16 cellular contexts compared by ENCODE assay signal in genomic region chrX:110421499-110422455, GRCh38.
DNase-seq lines count a peak whose midpoint lies in the region; ATAC-seq and TF ChIP-seq lines count a peak whose summit lies in the region.
"Had no signal": no experiment of that assay in that cellular context is flagged by ENCODE, and none has a peak within 500 bp of the region (broad histone marks: within the 10 kb centered on the region; RNA-seq: fewer than 3 reads in every experiment).

No MANE protein-coding gene starts in this region.

- H3K9me3 Mint-ChIP-seq in stimulated activated memory B cell treated with anti-CD40 and anti-IgM and Interleukin-4, amounts not matched to agents 10 μg/mL and 1 μg/mL and 100 μg/mL, for 72 hours = no peaks in the 10 kb centered on the region
- H3K9me3 Mint-ChIP-seq: activated T-cell treated with anti-CD3 and anti-CD28 coated beads, Interleukin-2, amount 50 U/mL, for 24 hours had no signal

- H3K4me1 Mint-ChIP-seq in stimulated activated memory B cell treated with anti-CD40 and anti-IgM and Interleukin-4, amounts not matched to agents 10 μg/mL and 1 μg/mL and 100 μg/mL, for 72 hours = no peaks in the 10 kb centered on the region

- H3K9me3 ChIP-seq in HEK293 (ENCODE audit: control insufficient read depth, insufficient read depth, low read depth, low read length) (no peaks in the 10 kb centered on the region), OCI-LY7 (ENCODE audit: low read length) (no peaks in the 10 kb centered on the region)
- H3K9me3 ChIP-seq: HAP-1, neutrophil had no signal

- H3K4me2 ChIP-seq in OCI-LY7 (ENCODE audit: low read length) = no peak overlapping the region
- H3K4me2 ChIP-seq: smooth muscle cell had no signal

- CTCF ChIA-PET in HEK293 (lab: Yijun Ruan, JAX) = interaction anchor here (0.8 to 22.1 kb wide), 7 partner anchors 8 to 260 kb away, joined by 3 to 576 read pairs (median 4); no protein-coding TSS in a partner anchor
- CTCF ChIA-PET in OCI-LY7 (lab: Charles Lee; ENCODE audit: unreplicated experiment) = no interaction called here

- H2AFZ ChIP-seq in OCI-LY7 (ENCODE audit: low read length) = no peak overlapping the region

- H4K20me1 ChIP-seq in OCI-LY7 (ENCODE audit: insufficient read depth, low read length) = no peaks in the 10 kb centered on the region

- H3K79me2 ChIP-seq in OCI-LY7 (ENCODE audit: insufficient read depth, low read depth, low read length) = no peaks in the 10 kb centered on the region

- ATAC-seq in GM18505 (IDR thresholded peaks at IDR 0.05; ENCODE audit: unreplicated experiment) = no peak
- ATAC-seq in GM21360 (IDR thresholded peaks at IDR 0.05; ENCODE audit: unreplicated experiment) = no peak
- no peak for ATAC-seq in stimulated activated memory B cell treated with anti-CD40 and anti-IgM and Interleukin-4, amounts not matched to agents 10 μg/mL and 1 μg/mL and 100 μg/mL, for 72 hours

- TF ChIP-seq POLR2A in GM18505 (IDR thresholded peaks at IDR 0.05; ENCODE audit: borderline replicate concordance, extremely low read depth, insufficient read depth, insufficient read length) = no peak

- no peak overlapping the region for H3K27ac Mint-ChIP-seq in stimulated activated memory B cell treated with anti-CD40 and anti-IgM and Interleukin-4, amounts not matched to agents 10 μg/mL and 1 μg/mL and 100 μg/mL, for 72 hours
- H3K27ac Mint-ChIP-seq: activated T-cell treated with anti-CD3 and anti-CD28 coated beads, Interleukin-2, amount 50 U/mL, for 24 hours had no signal

- BruUV-seq in OCI-LY7 (replicated peaks; lab: Mats Ljungman, UMichigan) = no TSS peak

- H3K4me3 ChIP-seq in HEK293 (ENCODE audit: low read depth, low read length) = no peak overlapping the region
- no peak overlapping the region for H3K4me3 ChIP-seq in OCI-LY7 (ENCODE audit: low read depth, low read length, poor library complexity, severe bottlenecking)
- no peak overlapping the region for H3K4me3 ChIP-seq in fibroblast of the aortic adventitia (ENCODE audit: low read depth, low read length)
- H3K4me3 ChIP-seq: HAP-1, smooth muscle cell had no signal

- no peaks in the 10 kb centered on the region for H3K9me2 ChIP-seq in OCI-LY7 (ENCODE audit: insufficient read depth, low read length)

- TF ChIP-seq CTCF in HEK293 (tag by site-specific recombination; IDR thresholded peaks at IDR 0.05) (0 out of 2 replicates have a peak, but pooled peaks have one; percentile 6), OCI-LY7 (conservative IDR thresholded peaks at IDR 0.05; ENCODE audit: low read length) (0 out of 2 replicates have a peak, but pooled peaks have one; percentile 11), fibroblast of the aortic adventitia (IDR thresholded peaks at IDR 0.05; ENCODE audit: insufficient read depth, low read length) (no peak)

- H3K36me3 ChIP-seq in HEK293 (ENCODE audit: control insufficient read depth in 2 of 2, insufficient read depth in 1 of 2, low read length in 2 of 2) = no peaks in the 10 kb centered on the region
- no peaks in the 10 kb centered on the region for H3K36me3 ChIP-seq in OCI-LY7 (ENCODE audit: insufficient read depth, low read length)
- H3K36me3 ChIP-seq: HAP-1, neutrophil had no signal

- DNase-seq in COR-L47 (lab: John Stamatoyannopoulos, UW) (peak; percentile 11), OCI-LY7 (ENCODE audit: low spot score) (no peak), fibroblast of the aortic adventitia (ENCODE audit: low read depth) (peak; percentile 32)
- no peak for DNase-seq in stimulated activated CD4-positive, alpha-beta T cell treated with anti-CD3 and anti-CD28 coated beads, Interleukin-2, amount 100 ng/mL, for 48 hours
- DNase-seq: activated T-cell treated with anti-CD3 and anti-CD28 coated beads, Interleukin-2, amount 50 U/mL, for 24 hours; NCI-H146; SHP77 treated with DMSO at 0.1 percent for 48 hours; stimulated activated naive CD4-positive, alpha-beta T cell treated with Interleukin-2 at 50 U/mL for 16 hours; T-helper 1 cell had no signal

- H3K27ac ChIP-seq in HEK293 (ENCODE audit: extremely low read depth, low read depth, low read length) (no peak overlapping the region), OCI-LY7 (ENCODE audit: low read depth, low read length, poor library complexity, severe bottlenecking) (no peak overlapping the region)
- H3K27ac ChIP-seq: neutrophil had no signal

- H3K27me3 Mint-ChIP-seq in stimulated activated memory B cell treated with anti-CD40 and anti-IgM and Interleukin-4, amounts not matched to agents 10 μg/mL and 1 μg/mL and 100 μg/mL, for 72 hours = no peaks in the 10 kb centered on the region

- no peaks in the 10 kb centered on the region for H3K36me3 Mint-ChIP-seq in stimulated activated memory B cell treated with anti-CD40 and anti-IgM and Interleukin-4, amounts not matched to agents 10 μg/mL and 1 μg/mL and 100 μg/mL, for 72 hours

- POLR2A ChIA-PET in HEK293 (lab: Yijun Ruan, JAX) (no interaction called here), OCI-LY7 (lab: Charles Lee) (interaction anchor here (0.6 kb wide), 1 partner anchor 378 kb away, joined by 3 read pairs; no protein-coding TSS in a partner anchor)

- no peaks in the 10 kb centered on the region for H3K4me1 ChIP-seq in HEK293 (ENCODE audit: control insufficient read depth, insufficient read depth, low read length)
- no peaks in the 10 kb centered on the region for H3K4me1 ChIP-seq in OCI-LY7 (ENCODE audit: insufficient read depth, low read length, poor library complexity, severe bottlenecking)

- no peak overlapping the region for H3K4me3 Mint-ChIP-seq in stimulated activated memory B cell treated with anti-CD40 and anti-IgM and Interleukin-4, amounts not matched to agents 10 μg/mL and 1 μg/mL and 100 μg/mL, for 72 hours
- H3K4me3 Mint-ChIP-seq: activated T-cell treated with anti-CD3 and anti-CD28 coated beads, Interleukin-2, amount 50 U/mL, for 24 hours had no signal

- intact Hi-C loops in OCI-LY7 (cut with micrococcal nuclease; ENCODE audit: unreplicated experiment) = no loop called here

TF ChIP-seq in HEK293, 187 proteins besides CTCF, POLR2A, EP300 and RAD21:
- TF ChIP-seq PRDM10 (tag by site-specific recombination; IDR thresholded peaks at IDR 0.05) (no peak), ZBTB17 (tag by site-specific recombination; IDR thresholded peaks at IDR 0.05) (no peak), HOXD13 (CRISPR knock-in tag; IDR thresholded peaks at IDR 0.05; ENCODE audit: borderline replicate concordance) (no peak), ZNF707 (tag by site-specific recombination; IDR thresholded peaks at IDR 0.05) (no peak), EGR2 (tag by site-specific recombination; IDR thresholded peaks at IDR 0.05; ENCODE audit: low read depth) (no peak), YY2 (tag by site-specific recombination; IDR thresholded peaks at IDR 0.05) (no peak), GLI4 (tag by site-specific recombination; IDR thresholded peaks at IDR 0.05) (no peak), ZNF16 (tag by site-specific recombination; IDR thresholded peaks at IDR 0.05; ENCODE audit: low read depth) (no peak), ZNF184 (tag by site-specific recombination; IDR thresholded peaks at IDR 0.05) (no peak), ZNF560 (tag by site-specific recombination; IDR thresholded peaks at IDR 0.05; ENCODE audit: borderline replicate concordance) (no peak)

Comparison
In these comparisons a context has a peak if more than half of its experiments do, and no peak if none do; other contexts are left out.
1. DNase-seq: peak in COR-L47 (single experiment) and fibroblast of the aortic adventitia (single experiment); none in OCI-LY7 (single experiment) and stimulated activated CD4-positive, alpha-beta T cell treated with anti-CD3 and anti-CD28 coated beads, Interleukin-2, amount 100 ng/mL, for 48 hours (0 of 2).